In the genomic region with DNA sequence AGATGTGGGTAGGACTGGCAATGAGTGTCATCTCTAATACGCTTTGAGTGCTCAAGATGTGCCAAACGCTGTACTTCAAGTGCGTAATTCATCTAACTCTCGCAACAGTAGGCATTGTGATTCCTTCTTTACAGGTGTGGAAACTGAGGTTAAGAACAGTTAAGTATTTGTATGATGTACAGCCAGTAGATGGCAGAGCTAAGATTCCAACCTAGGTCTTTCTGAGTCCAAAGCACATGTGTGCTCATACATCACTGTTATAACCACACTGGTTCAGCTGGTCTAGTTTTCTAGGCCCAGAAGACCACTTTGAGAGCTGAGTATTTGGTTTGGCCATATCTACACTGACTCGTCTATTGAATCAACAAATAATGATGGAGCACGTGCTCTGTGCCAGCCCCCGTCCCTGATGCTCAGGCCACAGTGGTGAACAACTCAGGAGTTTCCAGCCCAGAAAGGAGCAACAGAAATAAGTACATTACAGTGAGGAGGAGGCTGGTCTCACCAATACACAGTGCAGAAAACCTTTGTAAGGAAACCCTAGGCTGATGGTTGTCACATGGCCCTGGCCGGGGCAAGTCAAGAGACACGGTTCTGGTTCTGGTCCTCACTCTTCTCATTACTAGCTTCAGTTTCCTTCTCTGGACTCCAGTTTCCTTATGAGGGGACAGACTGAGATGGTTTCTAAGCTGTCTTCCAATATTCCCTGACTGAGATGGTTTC, we compare ENCODE assay signal across 15 cellular contexts.
DNase-seq lines count a peak whose midpoint lies in the region; ATAC-seq and TF ChIP-seq lines count a peak whose summit lies in the region.
"Had no signal": no experiment of that assay in that cellular context is flagged by ENCODE, and none has a peak within 500 bp of the region (broad histone marks: within the 10 kb centered on the region; RNA-seq: fewer than 3 reads in every experiment).

No MANE protein-coding gene starts in this region.

- H3K27me3 Mint-ChIP-seq in GM23338 (ENCODE audit: insufficient read depth, low read depth, poor library complexity) (peaks cover 4% of the 10 kb centered on the region), WTC11 (ENCODE audit: low read depth) (no peaks in the 10 kb centered on the region; the same call in 1 of the 2 replicates)

- no peaks in the 10 kb centered on the region for H3K9me2 ChIP-seq in GM23338 (ENCODE audit: insufficient read depth)

- H4K20me1 ChIP-seq in GM23338 (replicated peaks; ENCODE audit: insufficient read depth): no peaks in the 10 kb centered on the region

- no peaks in the 10 kb centered on the region for H3F3A ChIP-seq in GM23338 (replicated peaks; ENCODE audit: low read depth)

- intact Hi-C loops in ascending aorta (cut with DNase I): no loop called here

- POLR2A ChIA-PET in WTC11 (lab: Charles Lee): no interaction called here

- H3K4me3 Mint-ChIP-seq in GM23338: no peak overlapping the region
- H3K4me3 Mint-ChIP-seq in WTC11: no peak overlapping the region
- H3K4me3 Mint-ChIP-seq: CD8-positive, alpha-beta T cell; immature natural killer cell; natural killer cell had no signal

- TF ChIP-seq CTCF in AG09309 (IDR thresholded peaks at IDR 0.05; ENCODE audit: control insufficient read depth, insufficient read depth, low read depth, low read length, missing control alignments) (peak; percentile 21), GM23338 (conservative IDR thresholded peaks at IDR 0.05; ENCODE audit: low read depth in 2 of 2) (peak; percentile 20 to 27; a peak in 2 of 4 replicates), fibroblast of the aortic adventitia (IDR thresholded peaks at IDR 0.05; ENCODE audit: insufficient read depth, low read length) (peak; percentile 11), ascending aorta (IDR thresholded peaks at IDR 0.05) (no peak), WTC11 (IDR thresholded peaks at IDR 0.05) (no peak)

- DNase-seq in AG09309 (ENCODE audit: low read depth) (no peak), GM23338 (ENCODE audit: low spot score) (no peak), fibroblast of the aortic adventitia (ENCODE audit: low read depth) (no peak), NCI-H446 treated with DMSO at 0.1 percent for 48 hours (lab: John Stamatoyannopoulos, UW) (no peak), ascending aorta (ENCODE audit: low spot score in 2 of 2) (no peak), T-helper 1 cell (no peak), WTC11 (ENCODE audit: low spot score) (no peak)
- DNase-seq: activated CD4-positive, alpha-beta T cell treated with anti-CD3 and anti-CD28 coated beads, Interleukin-2, amount 50 U/mL, for 1 hour; activated effector memory CD4-positive, alpha-beta T cell treated with Interleukin-2 at 50 U/mL for 16 hours; caudate nucleus; CD8-positive, alpha-beta T cell; immature natural killer cell; natural killer cell; NCI-H1436 treated with DMSO at 0.1 percent for 48 hours had no signal

- no peak overlapping the region for H3K4me2 ChIP-seq in GM23338

- H3K9me3 ChIP-seq in ascending aorta: no peaks in the 10 kb centered on the region

- ATAC-seq in GM23338 (no peak), SK-N-SH treated with all-trans-retinoic acid at 6 μM for 48 hours (peak; percentile 44; the same call in 1 of the 3 replicates), WTC11 (no peak)
- ATAC-seq: CD8-positive, alpha-beta T cell had no signal

- no peaks in the 10 kb centered on the region for H3K9me3 Mint-ChIP-seq in GM23338
- H3K9me3 Mint-ChIP-seq in WTC11: no peaks in the 10 kb centered on the region
- H3K9me3 Mint-ChIP-seq: CD8-positive, alpha-beta T cell; immature natural killer cell; natural killer cell had no signal

- no peak overlapping the region for H2AFZ ChIP-seq in GM23338

- H3K27ac ChIP-seq in GM23338 (ENCODE audit: low read depth) (no peak overlapping the region), ascending aorta (no peak overlapping the region)

- H3K4me1 ChIP-seq in GM23338 (ENCODE audit: insufficient read depth) (no peaks in the 10 kb centered on the region), ascending aorta (no peaks in the 10 kb centered on the region)

- H3K36me3 ChIP-seq in GM23338 (ENCODE audit: insufficient read depth) (no peaks in the 10 kb centered on the region), ascending aorta (no peaks in the 10 kb centered on the region)

- H3K4me1 Mint-ChIP-seq in GM23338 (no peaks in the 10 kb centered on the region), WTC11 (no peaks in the 10 kb centered on the region)
- H3K4me1 Mint-ChIP-seq: immature natural killer cell, natural killer cell had no signal

- H3K27ac Mint-ChIP-seq in GM23338: no peak overlapping the region
- H3K27ac Mint-ChIP-seq in WTC11: no peak overlapping the region
- H3K27ac Mint-ChIP-seq: CD8-positive, alpha-beta T cell; immature natural killer cell; natural killer cell had no signal

- CTCF ChIA-PET in WTC11 (lab: Charles Lee): interaction anchor here (0.5 to 4.7 kb wide), 13 partner anchors 10 to 353 kb away, joined by 3 to 41 read pairs (median 5); a partner anchor contains a TSS

- H3K27me3 ChIP-seq in GM23338 (ENCODE audit: insufficient read depth) (no peaks in the 10 kb centered on the region), ascending aorta (no peaks in the 10 kb centered on the region)

- H3K36me3 Mint-ChIP-seq in GM23338 (ENCODE audit: low read depth): no peaks in the 10 kb centered on the region
- no peaks in the 10 kb centered on the region for H3K36me3 Mint-ChIP-seq in WTC11
- H3K36me3 Mint-ChIP-seq: CD8-positive, alpha-beta T cell; immature natural killer cell; natural killer cell had no signal

- H3K4me3 ChIP-seq in AG09309 (ENCODE audit: control insufficient read depth, low read depth, low read length): no peak overlapping the region
- H3K4me3 ChIP-seq in GM23338: no peak overlapping the region
- no peak overlapping the region for H3K4me3 ChIP-seq in fibroblast of the aortic adventitia (ENCODE audit: low read depth, low read length)
- no peak overlapping the region for H3K4me3 ChIP-seq in ascending aorta

- no peaks in the 10 kb centered on the region for H3K79me2 ChIP-seq in GM23338 (replicated peaks; ENCODE audit: insufficient read depth)

TF ChIP-seq in GM23338, 12 proteins besides CTCF, POLR2A, EP300 and RAD21 (continues in another document):
- TF ChIP-seq POLR2AphosphoS5 (IDR thresholded peaks at IDR 0.05; ENCODE audit: low read depth) (no peak), CREB1 (CRISPR knock-in tag; IDR thresholded peaks at IDR 0.05; ENCODE audit: low read depth) (no peak), NANOG (IDR thresholded peaks at IDR 0.05; ENCODE audit: borderline replicate concordance) (no peak)

TF ChIP-seq in SK-N-SH treated with all-trans-retinoic acid at 6 μM for 48 hours, 23 proteins besides CTCF, POLR2A, EP300 and RAD21 (continues in another document):
- TF ChIP-seq ZFP3 (CRISPR knock-in tag; IDR thresholded peaks at IDR 0.05) (no peak), CSDC2 (CRISPR knock-in tag; IDR thresholded peaks at IDR 0.05) (no peak), ZNF565 (CRISPR knock-in tag; conservative IDR thresholded peaks at IDR 0.05; ENCODE audit: low read depth) (no peak), OSR1 (CRISPR knock-in tag; IDR thresholded peaks at IDR 0.05) (no peak), SNAI2 (CRISPR knock-in tag; IDR thresholded peaks at IDR 0.05) (no peak), TOX (CRISPR knock-in tag; IDR thresholded peaks at IDR 0.05; ENCODE audit: borderline replicate concordance) (no peak), TCF4 (CRISPR knock-in tag; IDR thresholded peaks at IDR 0.05; ENCODE audit: borderline replicate concordance) (no peak)
- TF ChIP-seq, protein P1, sequence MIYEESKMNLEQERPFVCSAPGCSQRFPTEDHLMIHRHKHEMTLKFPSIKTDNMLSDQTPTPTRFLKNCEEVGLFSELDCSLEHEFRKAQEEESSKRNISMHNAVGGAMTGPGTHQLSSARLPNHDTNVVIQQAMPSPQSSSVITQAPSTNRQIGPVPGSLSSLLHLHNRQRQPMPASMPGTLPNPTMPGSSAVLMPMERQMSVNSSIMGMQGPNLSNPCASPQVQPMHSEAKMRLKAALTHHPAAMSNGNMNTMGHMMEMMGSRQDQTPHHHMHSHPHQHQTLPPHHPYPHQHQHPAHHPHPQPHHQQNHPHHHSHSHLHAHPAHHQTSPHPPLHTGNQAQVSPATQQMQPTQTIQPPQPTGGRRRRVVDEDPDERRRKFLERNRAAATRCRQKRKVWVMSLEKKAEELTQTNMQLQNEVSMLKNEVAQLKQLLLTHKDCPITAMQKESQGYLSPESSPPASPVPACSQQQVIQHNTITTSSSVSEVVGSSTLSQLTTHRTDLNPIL (CRISPR knock-in tag; IDR thresholded peaks at IDR 0.05; ENCODE audit: low read depth): no peak

TF ChIP-seq in WTC11, 78 proteins besides CTCF, POLR2A, EP300 and RAD21 (continues in another document):
- TF ChIP-seq ETV6 (CRISPR knock-in tag; IDR thresholded peaks at IDR 0.05): no peak
- TF ChIP-seq ZNF423 (CRISPR knock-in tag; IDR thresholded peaks at IDR 0.05): no peak
- TF ChIP-seq, protein P2, sequence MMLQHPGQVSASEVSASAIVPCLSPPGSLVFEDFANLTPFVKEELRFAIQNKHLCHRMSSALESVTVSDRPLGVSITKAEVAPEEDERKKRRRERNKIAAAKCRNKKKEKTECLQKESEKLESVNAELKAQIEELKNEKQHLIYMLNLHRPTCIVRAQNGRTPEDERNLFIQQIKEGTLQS (CRISPR knock-in tag; conservative IDR thresholded peaks at IDR 0.05): no peak
- TF ChIP-seq, protein P3, sequence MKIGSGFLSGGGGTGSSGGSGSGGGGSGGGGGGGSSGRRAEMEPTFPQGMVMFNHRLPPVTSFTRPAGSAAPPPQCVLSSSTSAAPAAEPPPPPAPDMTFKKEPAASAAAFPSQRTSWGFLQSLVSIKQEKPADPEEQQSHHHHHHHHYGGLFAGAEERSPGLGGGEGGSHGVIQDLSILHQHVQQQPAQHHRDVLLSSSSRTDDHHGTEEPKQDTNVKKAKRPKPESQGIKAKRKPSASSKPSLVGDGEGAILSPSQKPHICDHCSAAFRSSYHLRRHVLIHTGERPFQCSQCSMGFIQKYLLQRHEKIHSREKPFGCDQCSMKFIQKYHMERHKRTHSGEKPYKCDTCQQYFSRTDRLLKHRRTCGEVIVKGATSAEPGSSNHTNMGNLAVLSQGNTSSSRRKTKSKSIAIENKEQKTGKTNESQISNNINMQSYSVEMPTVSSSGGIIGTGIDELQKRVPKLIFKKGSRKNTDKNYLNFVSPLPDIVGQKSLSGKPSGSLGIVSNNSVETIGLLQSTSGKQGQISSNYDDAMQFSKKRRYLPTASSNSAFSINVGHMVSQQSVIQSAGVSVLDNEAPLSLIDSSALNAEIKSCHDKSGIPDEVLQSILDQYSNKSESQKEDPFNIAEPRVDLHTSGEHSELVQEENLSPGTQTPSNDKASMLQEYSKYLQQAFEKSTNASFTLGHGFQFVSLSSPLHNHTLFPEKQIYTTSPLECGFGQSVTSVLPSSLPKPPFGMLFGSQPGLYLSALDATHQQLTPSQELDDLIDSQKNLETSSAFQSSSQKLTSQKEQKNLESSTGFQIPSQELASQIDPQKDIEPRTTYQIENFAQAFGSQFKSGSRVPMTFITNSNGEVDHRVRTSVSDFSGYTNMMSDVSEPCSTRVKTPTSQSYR (CRISPR knock-in tag; IDR thresholded peaks at IDR 0.05): no peak

Comparison
In these comparisons a context has a peak if more than half of its experiments do, and no peak if none do; other contexts are left out.
1. CTCF ChIP-seq: peak in AG09309 (single experiment), GM23338 (2 of 2) and fibroblast of the aortic adventitia (single experiment); none in ascending aorta (0 of 3) and WTC11 (single experiment).